ENCODE assay signal across 1 cellular context in the genomic region with DNA sequence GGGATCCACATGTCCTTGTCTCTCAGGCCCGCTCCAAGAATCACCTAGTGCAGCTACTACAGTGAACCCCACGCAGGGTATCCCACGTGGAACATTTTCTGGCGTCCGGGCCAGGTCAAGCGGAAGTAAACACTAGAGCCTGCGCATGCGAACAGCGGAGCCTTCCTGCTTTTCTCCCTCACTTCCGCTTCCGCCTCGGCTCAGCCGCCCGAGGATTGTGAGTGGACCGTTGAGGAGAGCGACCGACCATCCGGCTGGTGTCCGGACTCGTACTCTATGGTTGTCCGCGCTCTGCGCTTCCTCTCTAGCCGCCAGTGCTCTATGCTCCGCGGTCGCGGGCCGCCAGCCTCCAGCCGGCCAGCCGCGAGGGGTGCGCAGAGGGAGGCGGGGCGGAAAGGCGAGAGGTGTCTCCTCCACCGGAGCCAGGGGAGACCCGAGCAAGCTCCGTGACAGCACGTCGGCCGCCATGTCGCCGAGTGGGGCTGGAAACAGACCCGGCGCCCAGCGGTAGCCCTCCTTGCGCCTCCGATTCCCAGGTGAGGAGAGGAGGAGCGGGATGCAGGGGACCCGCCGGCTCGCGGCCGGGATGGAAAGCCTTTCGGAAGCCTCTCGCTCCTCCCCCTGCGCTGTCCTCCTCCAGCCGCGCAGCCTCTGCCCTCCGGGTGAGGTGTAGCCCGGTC.
TF ChIP-seq lines count a peak whose summit lies in the region.

A gene with protein sequence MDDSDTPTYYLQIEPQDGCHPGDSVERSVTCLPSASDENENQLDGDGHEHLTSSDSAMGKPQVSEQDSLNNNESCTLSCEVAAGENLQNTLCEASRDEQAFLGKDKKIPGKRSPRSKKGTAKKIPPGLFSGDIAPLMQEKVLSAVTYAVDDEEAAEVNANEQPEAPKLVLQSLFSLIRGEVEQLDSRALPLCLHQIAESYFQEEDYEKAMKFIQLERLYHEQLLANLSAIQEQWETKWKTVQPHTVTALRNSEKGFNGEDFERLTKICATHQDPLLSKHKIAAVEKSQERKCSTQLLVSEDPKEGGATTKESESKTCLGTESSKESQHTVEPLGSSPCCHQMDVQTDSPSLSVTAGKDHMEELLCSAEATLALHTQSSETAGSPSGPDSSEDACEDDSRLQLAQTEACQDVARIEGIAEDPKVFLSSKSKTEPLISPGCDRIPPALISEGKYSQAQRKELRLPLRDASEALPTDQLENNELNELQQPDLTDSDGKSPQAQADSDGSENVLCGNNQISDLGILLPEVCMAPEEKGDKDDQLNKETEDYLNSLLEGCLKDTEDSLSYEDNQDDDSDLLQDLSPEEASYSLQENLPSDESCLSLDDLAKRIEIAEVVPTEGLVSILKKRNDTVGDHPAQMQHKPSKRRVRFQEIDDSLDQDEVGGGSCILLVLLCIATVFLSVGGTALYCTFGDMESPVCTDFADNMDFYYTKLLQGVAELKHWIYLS (plus strand): TSS at position 329 of the 680 bp plus-strand sequence. CDS start 25,107 bp downstream, outside the sequence.
A gene with protein sequence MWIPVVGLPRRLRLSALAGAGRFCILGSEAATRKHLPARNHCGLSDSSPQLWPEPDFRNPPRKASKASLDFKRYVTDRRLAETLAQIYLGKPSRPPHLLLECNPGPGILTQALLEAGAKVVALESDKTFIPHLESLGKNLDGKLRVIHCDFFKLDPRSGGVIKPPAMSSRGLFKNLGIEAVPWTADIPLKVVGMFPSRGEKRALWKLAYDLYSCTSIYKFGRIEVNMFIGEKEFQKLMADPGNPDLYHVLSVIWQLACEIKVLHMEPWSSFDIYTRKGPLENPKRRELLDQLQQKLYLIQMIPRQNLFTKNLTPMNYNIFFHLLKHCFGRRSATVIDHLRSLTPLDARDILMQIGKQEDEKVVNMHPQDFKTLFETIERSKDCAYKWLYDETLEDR (minus strand): TSS at position 134 of the 680 bp plus-strand sequence. CDS start 123 bp downstream, at position 11.

TF ChIP-seq in WTC11, 78 proteins besides CTCF, POLR2A, EP300 and RAD21 (continued from another document and continues in another):
- TF ChIP-seq, protein P1, sequence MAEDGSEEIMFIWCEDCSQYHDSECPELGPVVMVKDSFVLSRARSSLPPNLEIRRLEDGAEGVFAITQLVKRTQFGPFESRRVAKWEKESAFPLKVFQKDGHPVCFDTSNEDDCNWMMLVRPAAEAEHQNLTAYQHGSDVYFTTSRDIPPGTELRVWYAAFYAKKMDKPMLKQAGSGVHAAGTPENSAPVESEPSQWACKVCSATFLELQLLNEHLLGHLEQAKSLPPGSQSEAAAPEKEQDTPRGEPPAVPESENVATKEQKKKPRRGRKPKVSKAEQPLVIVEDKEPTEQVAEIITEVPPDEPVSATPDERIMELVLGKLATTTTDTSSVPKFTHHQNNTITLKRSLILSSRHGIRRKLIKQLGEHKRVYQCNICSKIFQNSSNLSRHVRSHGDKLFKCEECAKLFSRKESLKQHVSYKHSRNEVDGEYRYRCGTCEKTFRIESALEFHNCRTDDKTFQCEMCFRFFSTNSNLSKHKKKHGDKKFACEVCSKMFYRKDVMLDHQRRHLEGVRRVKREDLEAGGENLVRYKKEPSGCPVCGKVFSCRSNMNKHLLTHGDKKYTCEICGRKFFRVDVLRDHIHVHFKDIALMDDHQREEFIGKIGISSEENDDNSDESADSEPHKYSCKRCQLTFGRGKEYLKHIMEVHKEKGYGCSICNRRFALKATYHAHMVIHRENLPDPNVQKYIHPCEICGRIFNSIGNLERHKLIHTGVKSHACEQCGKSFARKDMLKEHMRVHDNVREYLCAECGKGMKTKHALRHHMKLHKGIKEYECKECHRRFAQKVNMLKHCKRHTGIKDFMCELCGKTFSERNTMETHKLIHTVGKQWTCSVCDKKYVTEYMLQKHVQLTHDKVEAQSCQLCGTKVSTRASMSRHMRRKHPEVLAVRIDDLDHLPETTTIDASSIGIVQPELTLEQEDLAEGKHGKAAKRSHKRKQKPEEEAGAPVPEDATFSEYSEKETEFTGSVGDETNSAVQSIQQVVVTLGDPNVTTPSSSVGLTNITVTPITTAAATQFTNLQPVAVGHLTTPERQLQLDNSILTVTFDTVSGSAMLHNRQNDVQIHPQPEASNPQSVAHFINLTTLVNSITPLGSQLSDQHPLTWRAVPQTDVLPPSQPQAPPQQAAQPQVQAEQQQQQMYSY (CRISPR knock-in tag; IDR thresholded peaks at IDR 0.05) = no peak
- TF ChIP-seq OVOL2 (CRISPR knock-in tag; IDR thresholded peaks at IDR 0.05; ENCODE audit: borderline replicate concordance) (no peak), MXD4 (CRISPR knock-in tag; IDR thresholded peaks at IDR 0.05; ENCODE audit: borderline replicate concordance) (no peak), ZNF219 (CRISPR knock-in tag; IDR thresholded peaks at IDR 0.05; ENCODE audit: borderline replicate concordance) (no peak), FOXK1 (CRISPR knock-in tag; IDR thresholded peaks at IDR 0.05) (peak; percentile 100), NFATC4 (CRISPR knock-in tag; IDR thresholded peaks at IDR 0.05) (no peak), GABPB1 (CRISPR knock-in tag; IDR thresholded peaks at IDR 0.05) (peak; percentile 41), GTF2I (CRISPR knock-in tag; conservative IDR thresholded peaks at IDR 0.05) (no peak), KAT7 (CRISPR knock-in tag; IDR thresholded peaks at IDR 0.05; ENCODE audit: borderline replicate concordance) (no peak), HMGA2 (CRISPR knock-in tag; IDR thresholded peaks at IDR 0.05) (no peak), ZNF423 (CRISPR knock-in tag; IDR thresholded peaks at IDR 0.05) (no peak), CREB1 (CRISPR knock-in tag; IDR thresholded peaks at IDR 0.05) (no peak), ZNF232 (CRISPR knock-in tag; IDR thresholded peaks at IDR 0.05) (peak; percentile 75; the same call in 1 of the 2 replicates), ZNF396 (CRISPR knock-in tag; IDR thresholded peaks at IDR 0.05; ENCODE audit: borderline replicate concordance) (no peak), FOXP1 (CRISPR knock-in tag; IDR thresholded peaks at IDR 0.05; ENCODE audit: borderline replicate concordance) (peak; percentile 81), NR1H2 (CRISPR knock-in tag; IDR thresholded peaks at IDR 0.05) (no peak), SOX15 (CRISPR knock-in tag; IDR thresholded peaks at IDR 0.05) (no peak)
- TF ChIP-seq, protein P2, sequence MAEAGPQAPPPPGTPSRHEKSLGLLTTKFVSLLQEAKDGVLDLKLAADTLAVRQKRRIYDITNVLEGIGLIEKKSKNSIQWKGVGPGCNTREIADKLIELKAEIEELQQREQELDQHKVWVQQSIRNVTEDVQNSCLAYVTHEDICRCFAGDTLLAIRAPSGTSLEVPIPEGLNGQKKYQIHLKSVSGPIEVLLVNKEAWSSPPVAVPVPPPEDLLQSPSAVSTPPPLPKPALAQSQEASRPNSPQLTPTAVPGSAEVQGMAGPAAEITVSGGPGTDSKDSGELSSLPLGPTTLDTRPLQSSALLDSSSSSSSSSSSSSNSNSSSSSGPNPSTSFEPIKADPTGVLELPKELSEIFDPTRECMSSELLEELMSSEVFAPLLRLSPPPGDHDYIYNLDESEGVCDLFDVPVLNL (CRISPR knock-in tag; IDR thresholded peaks at IDR 0.05; ENCODE audit: borderline replicate concordance, low read depth) = no peak
- TF ChIP-seq, protein P3, sequence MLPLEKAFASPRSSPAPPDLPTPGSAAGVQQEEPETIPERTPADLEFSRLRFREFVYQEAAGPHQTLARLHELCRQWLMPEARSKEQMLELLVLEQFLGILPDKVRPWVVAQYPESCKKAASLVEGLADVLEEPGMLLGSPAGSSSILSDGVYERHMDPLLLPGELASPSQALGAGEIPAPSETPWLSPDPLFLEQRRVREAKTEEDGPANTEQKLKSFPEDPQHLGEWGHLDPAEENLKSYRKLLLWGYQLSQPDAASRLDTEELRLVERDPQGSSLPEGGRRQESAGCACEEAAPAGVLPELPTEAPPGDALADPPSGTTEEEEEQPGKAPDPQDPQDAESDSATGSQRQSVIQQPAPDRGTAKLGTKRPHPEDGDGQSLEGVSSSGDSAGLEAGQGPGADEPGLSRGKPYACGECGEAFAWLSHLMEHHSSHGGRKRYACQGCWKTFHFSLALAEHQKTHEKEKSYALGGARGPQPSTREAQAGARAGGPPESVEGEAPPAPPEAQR (CRISPR knock-in tag; IDR thresholded peaks at IDR 0.05) = no peak
- TF ChIP-seq, protein P4, sequence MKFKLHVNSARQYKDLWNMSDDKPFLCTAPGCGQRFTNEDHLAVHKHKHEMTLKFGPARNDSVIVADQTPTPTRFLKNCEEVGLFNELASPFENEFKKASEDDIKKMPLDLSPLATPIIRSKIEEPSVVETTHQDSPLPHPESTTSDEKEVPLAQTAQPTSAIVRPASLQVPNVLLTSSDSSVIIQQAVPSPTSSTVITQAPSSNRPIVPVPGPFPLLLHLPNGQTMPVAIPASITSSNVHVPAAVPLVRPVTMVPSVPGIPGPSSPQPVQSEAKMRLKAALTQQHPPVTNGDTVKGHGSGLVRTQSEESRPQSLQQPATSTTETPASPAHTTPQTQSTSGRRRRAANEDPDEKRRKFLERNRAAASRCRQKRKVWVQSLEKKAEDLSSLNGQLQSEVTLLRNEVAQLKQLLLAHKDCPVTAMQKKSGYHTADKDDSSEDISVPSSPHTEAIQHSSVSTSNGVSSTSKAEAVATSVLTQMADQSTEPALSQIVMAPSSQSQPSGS (CRISPR knock-in tag; IDR thresholded peaks at IDR 0.05; ENCODE audit: borderline replicate concordance, low read depth) = no peak
- TF ChIP-seq, protein P5, sequence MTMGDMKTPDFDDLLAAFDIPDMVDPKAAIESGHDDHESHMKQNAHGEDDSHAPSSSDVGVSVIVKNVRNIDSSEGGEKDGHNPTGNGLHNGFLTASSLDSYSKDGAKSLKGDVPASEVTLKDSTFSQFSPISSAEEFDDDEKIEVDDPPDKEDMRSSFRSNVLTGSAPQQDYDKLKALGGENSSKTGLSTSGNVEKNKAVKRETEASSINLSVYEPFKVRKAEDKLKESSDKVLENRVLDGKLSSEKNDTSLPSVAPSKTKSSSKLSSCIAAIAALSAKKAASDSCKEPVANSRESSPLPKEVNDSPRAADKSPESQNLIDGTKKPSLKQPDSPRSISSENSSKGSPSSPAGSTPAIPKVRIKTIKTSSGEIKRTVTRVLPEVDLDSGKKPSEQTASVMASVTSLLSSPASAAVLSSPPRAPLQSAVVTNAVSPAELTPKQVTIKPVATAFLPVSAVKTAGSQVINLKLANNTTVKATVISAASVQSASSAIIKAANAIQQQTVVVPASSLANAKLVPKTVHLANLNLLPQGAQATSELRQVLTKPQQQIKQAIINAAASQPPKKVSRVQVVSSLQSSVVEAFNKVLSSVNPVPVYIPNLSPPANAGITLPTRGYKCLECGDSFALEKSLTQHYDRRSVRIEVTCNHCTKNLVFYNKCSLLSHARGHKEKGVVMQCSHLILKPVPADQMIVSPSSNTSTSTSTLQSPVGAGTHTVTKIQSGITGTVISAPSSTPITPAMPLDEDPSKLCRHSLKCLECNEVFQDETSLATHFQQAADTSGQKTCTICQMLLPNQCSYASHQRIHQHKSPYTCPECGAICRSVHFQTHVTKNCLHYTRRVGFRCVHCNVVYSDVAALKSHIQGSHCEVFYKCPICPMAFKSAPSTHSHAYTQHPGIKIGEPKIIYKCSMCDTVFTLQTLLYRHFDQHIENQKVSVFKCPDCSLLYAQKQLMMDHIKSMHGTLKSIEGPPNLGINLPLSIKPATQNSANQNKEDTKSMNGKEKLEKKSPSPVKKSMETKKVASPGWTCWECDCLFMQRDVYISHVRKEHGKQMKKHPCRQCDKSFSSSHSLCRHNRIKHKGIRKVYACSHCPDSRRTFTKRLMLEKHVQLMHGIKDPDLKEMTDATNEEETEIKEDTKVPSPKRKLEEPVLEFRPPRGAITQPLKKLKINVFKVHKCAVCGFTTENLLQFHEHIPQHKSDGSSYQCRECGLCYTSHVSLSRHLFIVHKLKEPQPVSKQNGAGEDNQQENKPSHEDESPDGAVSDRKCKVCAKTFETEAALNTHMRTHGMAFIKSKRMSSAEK (CRISPR knock-in tag; IDR thresholded peaks at IDR 0.05; ENCODE audit: borderline replicate concordance) = no peak
- TF ChIP-seq, protein P6, sequence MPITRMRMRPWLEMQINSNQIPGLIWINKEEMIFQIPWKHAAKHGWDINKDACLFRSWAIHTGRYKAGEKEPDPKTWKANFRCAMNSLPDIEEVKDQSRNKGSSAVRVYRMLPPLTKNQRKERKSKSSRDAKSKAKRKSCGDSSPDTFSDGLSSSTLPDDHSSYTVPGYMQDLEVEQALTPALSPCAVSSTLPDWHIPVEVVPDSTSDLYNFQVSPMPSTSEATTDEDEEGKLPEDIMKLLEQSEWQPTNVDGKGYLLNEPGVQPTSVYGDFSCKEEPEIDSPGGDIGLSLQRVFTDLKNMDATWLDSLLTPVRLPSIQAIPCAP (CRISPR knock-in tag; IDR thresholded peaks at IDR 0.05) = peak; percentile 73; the same call in 1 of the 2 replicates
- TF ChIP-seq, protein P7, sequence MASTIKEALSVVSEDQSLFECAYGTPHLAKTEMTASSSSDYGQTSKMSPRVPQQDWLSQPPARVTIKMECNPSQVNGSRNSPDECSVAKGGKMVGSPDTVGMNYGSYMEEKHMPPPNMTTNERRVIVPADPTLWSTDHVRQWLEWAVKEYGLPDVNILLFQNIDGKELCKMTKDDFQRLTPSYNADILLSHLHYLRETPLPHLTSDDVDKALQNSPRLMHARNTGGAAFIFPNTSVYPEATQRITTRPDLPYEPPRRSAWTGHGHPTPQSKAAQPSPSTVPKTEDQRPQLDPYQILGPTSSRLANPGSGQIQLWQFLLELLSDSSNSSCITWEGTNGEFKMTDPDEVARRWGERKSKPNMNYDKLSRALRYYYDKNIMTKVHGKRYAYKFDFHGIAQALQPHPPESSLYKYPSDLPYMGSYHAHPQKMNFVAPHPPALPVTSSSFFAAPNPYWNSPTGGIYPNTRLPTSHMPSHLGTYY (CRISPR knock-in tag; IDR thresholded peaks at IDR 0.05) = no peak
- TF ChIP-seq, protein P8, sequence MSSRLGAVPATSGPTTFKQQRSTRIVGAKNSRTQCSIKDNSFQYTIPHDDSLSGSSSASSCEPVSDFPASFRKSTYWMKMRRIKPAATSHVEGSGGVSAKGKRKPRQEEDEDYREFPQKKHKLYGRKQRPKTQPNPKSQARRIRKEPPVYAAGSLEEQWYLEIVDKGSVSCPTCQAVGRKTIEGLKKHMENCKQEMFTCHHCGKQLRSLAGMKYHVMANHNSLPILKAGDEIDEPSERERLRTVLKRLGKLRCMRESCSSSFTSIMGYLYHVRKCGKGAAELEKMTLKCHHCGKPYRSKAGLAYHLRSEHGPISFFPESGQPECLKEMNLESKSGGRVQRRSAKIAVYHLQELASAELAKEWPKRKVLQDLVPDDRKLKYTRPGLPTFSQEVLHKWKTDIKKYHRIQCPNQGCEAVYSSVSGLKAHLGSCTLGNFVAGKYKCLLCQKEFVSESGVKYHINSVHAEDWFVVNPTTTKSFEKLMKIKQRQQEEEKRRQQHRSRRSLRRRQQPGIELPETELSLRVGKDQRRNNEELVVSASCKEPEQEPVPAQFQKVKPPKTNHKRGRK (CRISPR knock-in tag; IDR thresholded peaks at IDR 0.05; ENCODE audit: borderline replicate concordance) = no peak
- TF ChIP-seq, protein P9, sequence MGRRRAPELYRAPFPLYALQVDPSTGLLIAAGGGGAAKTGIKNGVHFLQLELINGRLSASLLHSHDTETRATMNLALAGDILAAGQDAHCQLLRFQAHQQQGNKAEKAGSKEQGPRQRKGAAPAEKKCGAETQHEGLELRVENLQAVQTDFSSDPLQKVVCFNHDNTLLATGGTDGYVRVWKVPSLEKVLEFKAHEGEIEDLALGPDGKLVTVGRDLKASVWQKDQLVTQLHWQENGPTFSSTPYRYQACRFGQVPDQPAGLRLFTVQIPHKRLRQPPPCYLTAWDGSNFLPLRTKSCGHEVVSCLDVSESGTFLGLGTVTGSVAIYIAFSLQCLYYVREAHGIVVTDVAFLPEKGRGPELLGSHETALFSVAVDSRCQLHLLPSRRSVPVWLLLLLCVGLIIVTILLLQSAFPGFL (CRISPR knock-in tag; IDR thresholded peaks at IDR 0.05; ENCODE audit: borderline replicate concordance) = no peak
- TF ChIP-seq, protein P10, sequence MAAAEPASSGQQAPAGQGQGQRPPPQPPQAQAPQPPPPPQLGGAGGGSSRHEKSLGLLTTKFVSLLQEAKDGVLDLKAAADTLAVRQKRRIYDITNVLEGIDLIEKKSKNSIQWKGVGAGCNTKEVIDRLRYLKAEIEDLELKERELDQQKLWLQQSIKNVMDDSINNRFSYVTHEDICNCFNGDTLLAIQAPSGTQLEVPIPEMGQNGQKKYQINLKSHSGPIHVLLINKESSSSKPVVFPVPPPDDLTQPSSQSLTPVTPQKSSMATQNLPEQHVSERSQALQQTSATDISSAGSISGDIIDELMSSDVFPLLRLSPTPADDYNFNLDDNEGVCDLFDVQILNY (CRISPR knock-in tag; IDR thresholded peaks at IDR 0.05) = peak; percentile 82
